Comparison of ENCODE assay signal across 10 cellular contexts in the genomic region with DNA sequence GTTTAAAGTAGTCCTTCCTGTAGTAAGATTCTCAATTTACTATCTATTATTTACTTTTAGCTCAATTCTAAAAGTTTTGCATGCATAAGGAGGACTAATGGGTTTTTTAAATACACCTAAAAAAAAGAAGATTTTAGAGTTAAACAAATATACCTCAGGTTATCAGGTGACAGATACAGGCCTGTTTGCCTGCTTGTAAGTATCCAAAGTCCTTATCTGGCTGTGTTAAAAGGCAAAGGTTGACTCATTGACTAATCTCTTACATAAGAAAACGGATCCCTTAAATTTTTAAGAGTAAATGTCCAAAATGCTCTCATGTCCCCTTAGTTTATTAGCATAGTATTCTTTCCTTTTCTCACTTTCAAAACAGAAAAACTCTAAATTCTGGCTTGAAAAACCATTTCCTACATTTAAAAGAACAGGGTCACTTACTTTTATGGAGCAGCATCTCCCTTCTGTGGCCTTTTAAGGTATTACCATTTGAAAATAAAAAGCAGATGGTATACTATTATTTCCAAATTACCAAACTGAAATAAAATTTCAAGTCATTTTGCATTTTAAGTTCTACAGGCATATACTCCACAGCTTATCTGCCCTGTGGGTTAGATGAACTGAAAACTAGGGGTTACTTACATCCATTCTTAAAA. TPM values are rescaled to one million over a fixed set of nuclear protein-coding genes. Genes with fewer than 3 reads are reported as not detected.
DNase-seq lines count a peak whose midpoint lies in the region; ATAC-seq and TF ChIP-seq lines count a peak whose summit lies in the region.
"Had no signal": no experiment of that assay in that cellular context is flagged by ENCODE, and none has a peak within 500 bp of the region (broad histone marks: within the 10 kb centered on the region; RNA-seq: fewer than 3 reads in every experiment).

No MANE protein-coding gene starts in this region.

- intact Hi-C loops in dorsolateral prefrontal cortex (cut with DNase I), result no loop called here

- CTCF ChIA-PET in HEK293T (lab: Yijun Ruan, JAX), result interaction anchor here (2.1 kb wide), 1 partner anchor 82 kb away, joined by 4 read pairs; no protein-coding TSS in a partner anchor

- H3K9me3 Mint-ChIP-seq in activated T-cell treated with anti-CD3 and anti-CD28 coated beads, Interleukin-2, amount 50 U/mL, for 4 hours, result no peaks in the 10 kb centered on the region
- H3K9me3 Mint-ChIP-seq: stimulated activated naive CD8-positive, alpha-beta T cell treated with anti-CD3 and anti-CD28 coated beads, Interleukin-15, amount 100 ng/mL, for 72 hours had no signal

- H3K4me1 Mint-ChIP-seq in activated T-cell treated with anti-CD3 and anti-CD28 coated beads, Interleukin-2, amount 50 U/mL, for 4 hours (ENCODE audit: low read depth), result peaks cover 22% of the 10 kb centered on the region

- H3K4me1 ChIP-seq in parathyroid adenoma, result no peaks in the 10 kb centered on the region

- H3K36me3 ChIP-seq in parathyroid adenoma (ENCODE audit: control insufficient read depth, insufficient read depth, low read length), result no peaks in the 10 kb centered on the region

- H3K4me2 ChIP-seq in parathyroid adenoma (ENCODE audit: low read length), result no peak overlapping the region

- H3K27ac ChIP-seq in dorsolateral prefrontal cortex, result no peak overlapping the region
- H3K27ac ChIP-seq in parathyroid adenoma, result no peak overlapping the region

- DNase-seq in ELR (ENCODE audit: low read depth) (peak; percentile 47), MV-4-11 (lab: John Stamatoyannopoulos, UW) (peak; percentile 16), dorsolateral prefrontal cortex (no peak), Ammon's horn (ENCODE audit: low spot score) (no peak), HEK293T (ENCODE audit: extremely low spot score) (no peak), RPMI8226 (no peak)
- no peak for DNase-seq in activated T-cell treated with anti-CD3 and anti-CD28 coated beads, Interleukin-2, amount 50 U/mL, for 4 hours
- DNase-seq: stimulated activated naive CD8-positive, alpha-beta T cell treated with anti-CD3 and anti-CD28 coated beads, Interleukin-15, amount 100 ng/mL, for 72 hours had no signal

- no peaks in the 10 kb centered on the region for H3K27me3 Mint-ChIP-seq in activated T-cell treated with anti-CD3 and anti-CD28 coated beads, Interleukin-2, amount 50 U/mL, for 4 hours (ENCODE audit: low read depth)
- H3K27me3 Mint-ChIP-seq: activated naive CD8-positive, alpha-beta T cell; stimulated activated naive CD8-positive, alpha-beta T cell treated with anti-CD3 and anti-CD28 coated beads, Interleukin-15, amount 100 ng/mL, for 72 hours had no signal

- no peak overlapping the region for H3K9ac ChIP-seq in parathyroid adenoma

- peaks cover 2% of the 10 kb centered on the region for H3K79me2 ChIP-seq in parathyroid adenoma

- peaks cover 32% of the 10 kb centered on the region for H3K36me3 Mint-ChIP-seq in activated T-cell treated with anti-CD3 and anti-CD28 coated beads, Interleukin-2, amount 50 U/mL, for 4 hours (ENCODE audit: insufficient read depth)

- TF ChIP-seq CTCF in dorsolateral prefrontal cortex (IDR thresholded peaks at IDR 0.05 in 54 of 56, conservative IDR thresholded peaks at IDR 0.05 in 2 of 56; ENCODE audit: low read depth in 1 of 56, partially characterized antibody in 56 of 56) (peak in 37 of 56 donors; percentile 10 to 49 (median 29)), parathyroid adenoma (IDR thresholded peaks at IDR 0.05) (peak; percentile 14)

- H3K4me3 ChIP-seq in dorsolateral prefrontal cortex (no peak overlapping the region), parathyroid adenoma (ENCODE audit: low read depth, low read length) (no peak overlapping the region)

- H3K9me3 ChIP-seq in parathyroid adenoma (ENCODE audit: control insufficient read depth, low read length), result no peaks in the 10 kb centered on the region

- no peak for ATAC-seq in activated T-cell treated with anti-CD3 and anti-CD28 coated beads, Interleukin-2, amount 50 U/mL, for 4 hours
- ATAC-seq: stimulated activated naive CD8-positive, alpha-beta T cell treated with anti-CD3 and anti-CD28 coated beads, Interleukin-15, amount 100 ng/mL, for 72 hours had no signal

- H2AFZ ChIP-seq in parathyroid adenoma, result no peak overlapping the region

- POLR2A ChIA-PET in HEK293T (lab: Yijun Ruan, JAX), result no interaction called here

- no peaks in the 10 kb centered on the region for H3K27me3 ChIP-seq in dorsolateral prefrontal cortex
- no peaks in the 10 kb centered on the region for H3K27me3 ChIP-seq in parathyroid adenoma (ENCODE audit: control insufficient read depth, insufficient read depth, low read length)

- no peak overlapping the region for H3K4me3 Mint-ChIP-seq in activated T-cell treated with anti-CD3 and anti-CD28 coated beads, Interleukin-2, amount 50 U/mL, for 4 hours
- H3K4me3 Mint-ChIP-seq: activated naive CD8-positive, alpha-beta T cell; stimulated activated naive CD8-positive, alpha-beta T cell treated with anti-CD3 and anti-CD28 coated beads, Interleukin-15, amount 100 ng/mL, for 72 hours had no signal

TF ChIP-seq in HEK293T, 16 proteins besides CTCF, POLR2A, EP300 and RAD21:
- TF ChIP-seq TARDBP (IDR thresholded peaks at IDR 0.05), result no peak
- no peak for TF ChIP-seq SP1 (IDR thresholded peaks at IDR 0.05)
- no peak for TF ChIP-seq CTBP1 (IDR thresholded peaks at IDR 0.05; ENCODE audit: borderline replicate concordance)
- no peak for TF ChIP-seq ZNF384 (IDR thresholded peaks at IDR 0.05)
- no peak for TF ChIP-seq HDGF (IDR thresholded peaks at IDR 0.05; ENCODE audit: borderline replicate concordance)
- TF ChIP-seq FOXK2 (IDR thresholded peaks at IDR 0.05), result no peak
- no peak for TF ChIP-seq L3MBTL2 (conservative IDR thresholded peaks at IDR 0.05)
- TF ChIP-seq LEF1 (IDR thresholded peaks at IDR 0.05; ENCODE audit: borderline replicate concordance), result no peak
- TF ChIP-seq ELF4 (IDR thresholded peaks at IDR 0.05), result no peak
- TF ChIP-seq SUZ12 (IDR thresholded peaks at IDR 0.05), result no peak
- TF ChIP-seq, protein P1, sequence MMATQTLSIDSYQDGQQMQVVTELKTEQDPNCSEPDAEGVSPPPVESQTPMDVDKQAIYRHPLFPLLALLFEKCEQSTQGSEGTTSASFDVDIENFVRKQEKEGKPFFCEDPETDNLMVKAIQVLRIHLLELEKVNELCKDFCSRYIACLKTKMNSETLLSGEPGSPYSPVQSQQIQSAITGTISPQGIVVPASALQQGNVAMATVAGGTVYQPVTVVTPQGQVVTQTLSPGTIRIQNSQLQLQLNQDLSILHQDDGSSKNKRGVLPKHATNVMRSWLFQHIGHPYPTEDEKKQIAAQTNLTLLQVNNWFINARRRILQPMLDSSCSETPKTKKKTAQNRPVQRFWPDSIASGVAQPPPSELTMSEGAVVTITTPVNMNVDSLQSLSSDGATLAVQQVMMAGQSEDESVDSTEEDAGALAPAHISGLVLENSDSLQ (IDR thresholded peaks at IDR 0.05), result no peak
TF ChIP-seq in HEK293T: peak in this region for 0.

RNA-seq across cellular contexts. Expression of gene CBR4, which starts 4.5 kb away (rescaled TPM):
- 10 to 100 TPM; 23.5 to 42.3 (median 31.8) TPM for total RNA-seq in dorsolateral prefrontal cortex
- total RNA-seq in activated T-cell treated with anti-CD3 and anti-CD28 coated beads, Interleukin-2, amount 50 U/mL, for 4 hours, result 10 to 100 TPM; 12.5 to 16.0 (median 14.3) TPM

Comparison
In these comparisons a context has a peak if more than half of its experiments do, and no peak if none do; other contexts are left out.
1. DNase-seq: peak in ELR (single experiment) and MV-4-11 (single experiment); none in dorsolateral prefrontal cortex (0 of 10), Ammon's horn (single experiment), HEK293T (single experiment), activated T-cell treated with anti-CD3 and anti-CD28 coated beads, Interleukin-2, amount 50 U/mL, for 4 hours (single experiment) and RPMI8226 (single experiment).